Comparison of ENCODE assay signal across 1 cellular context in the genomic region with DNA sequence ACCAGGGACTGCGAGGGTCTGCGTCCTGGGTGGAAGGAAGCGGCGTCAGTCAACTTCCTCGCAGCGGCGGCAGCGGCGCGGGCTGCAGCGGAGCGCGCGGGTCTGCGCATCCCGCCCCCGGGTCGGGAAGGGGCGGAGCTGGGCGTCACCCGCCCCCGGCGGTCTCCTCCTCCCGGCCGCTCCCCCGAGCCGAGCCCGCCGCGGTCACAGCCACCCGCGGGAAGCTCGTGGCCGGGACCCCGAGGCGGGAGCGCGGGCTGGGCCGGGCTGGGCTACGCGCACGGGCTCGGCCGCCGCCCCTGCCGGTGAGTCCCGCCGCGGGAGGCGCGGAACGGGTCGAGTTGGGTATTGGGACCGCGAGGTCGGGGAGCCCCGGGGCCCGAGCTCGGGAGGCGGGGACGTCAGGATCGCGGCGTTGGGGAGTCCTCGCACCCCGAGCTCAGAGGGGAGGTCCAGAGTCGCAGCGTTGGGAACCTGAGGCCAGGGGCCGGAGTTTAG.
TF ChIP-seq lines count a peak whose summit lies in the region.

A gene with protein sequence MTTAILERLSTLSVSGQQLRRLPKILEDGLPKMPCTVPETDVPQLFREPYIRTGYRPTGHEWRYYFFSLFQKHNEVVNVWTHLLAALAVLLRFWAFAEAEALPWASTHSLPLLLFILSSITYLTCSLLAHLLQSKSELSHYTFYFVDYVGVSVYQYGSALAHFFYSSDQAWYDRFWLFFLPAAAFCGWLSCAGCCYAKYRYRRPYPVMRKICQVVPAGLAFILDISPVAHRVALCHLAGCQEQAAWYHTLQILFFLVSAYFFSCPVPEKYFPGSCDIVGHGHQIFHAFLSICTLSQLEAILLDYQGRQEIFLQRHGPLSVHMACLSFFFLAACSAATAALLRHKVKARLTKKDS (plus strand): TSS at position 207 of the 498 bp plus-strand sequence. CDS start 41,063 bp downstream, outside the sequence.

TF ChIP-seq in H1, 55 proteins besides CTCF, POLR2A, EP300 and RAD21 (continued from another document):
- TF ChIP-seq, protein P1, sequence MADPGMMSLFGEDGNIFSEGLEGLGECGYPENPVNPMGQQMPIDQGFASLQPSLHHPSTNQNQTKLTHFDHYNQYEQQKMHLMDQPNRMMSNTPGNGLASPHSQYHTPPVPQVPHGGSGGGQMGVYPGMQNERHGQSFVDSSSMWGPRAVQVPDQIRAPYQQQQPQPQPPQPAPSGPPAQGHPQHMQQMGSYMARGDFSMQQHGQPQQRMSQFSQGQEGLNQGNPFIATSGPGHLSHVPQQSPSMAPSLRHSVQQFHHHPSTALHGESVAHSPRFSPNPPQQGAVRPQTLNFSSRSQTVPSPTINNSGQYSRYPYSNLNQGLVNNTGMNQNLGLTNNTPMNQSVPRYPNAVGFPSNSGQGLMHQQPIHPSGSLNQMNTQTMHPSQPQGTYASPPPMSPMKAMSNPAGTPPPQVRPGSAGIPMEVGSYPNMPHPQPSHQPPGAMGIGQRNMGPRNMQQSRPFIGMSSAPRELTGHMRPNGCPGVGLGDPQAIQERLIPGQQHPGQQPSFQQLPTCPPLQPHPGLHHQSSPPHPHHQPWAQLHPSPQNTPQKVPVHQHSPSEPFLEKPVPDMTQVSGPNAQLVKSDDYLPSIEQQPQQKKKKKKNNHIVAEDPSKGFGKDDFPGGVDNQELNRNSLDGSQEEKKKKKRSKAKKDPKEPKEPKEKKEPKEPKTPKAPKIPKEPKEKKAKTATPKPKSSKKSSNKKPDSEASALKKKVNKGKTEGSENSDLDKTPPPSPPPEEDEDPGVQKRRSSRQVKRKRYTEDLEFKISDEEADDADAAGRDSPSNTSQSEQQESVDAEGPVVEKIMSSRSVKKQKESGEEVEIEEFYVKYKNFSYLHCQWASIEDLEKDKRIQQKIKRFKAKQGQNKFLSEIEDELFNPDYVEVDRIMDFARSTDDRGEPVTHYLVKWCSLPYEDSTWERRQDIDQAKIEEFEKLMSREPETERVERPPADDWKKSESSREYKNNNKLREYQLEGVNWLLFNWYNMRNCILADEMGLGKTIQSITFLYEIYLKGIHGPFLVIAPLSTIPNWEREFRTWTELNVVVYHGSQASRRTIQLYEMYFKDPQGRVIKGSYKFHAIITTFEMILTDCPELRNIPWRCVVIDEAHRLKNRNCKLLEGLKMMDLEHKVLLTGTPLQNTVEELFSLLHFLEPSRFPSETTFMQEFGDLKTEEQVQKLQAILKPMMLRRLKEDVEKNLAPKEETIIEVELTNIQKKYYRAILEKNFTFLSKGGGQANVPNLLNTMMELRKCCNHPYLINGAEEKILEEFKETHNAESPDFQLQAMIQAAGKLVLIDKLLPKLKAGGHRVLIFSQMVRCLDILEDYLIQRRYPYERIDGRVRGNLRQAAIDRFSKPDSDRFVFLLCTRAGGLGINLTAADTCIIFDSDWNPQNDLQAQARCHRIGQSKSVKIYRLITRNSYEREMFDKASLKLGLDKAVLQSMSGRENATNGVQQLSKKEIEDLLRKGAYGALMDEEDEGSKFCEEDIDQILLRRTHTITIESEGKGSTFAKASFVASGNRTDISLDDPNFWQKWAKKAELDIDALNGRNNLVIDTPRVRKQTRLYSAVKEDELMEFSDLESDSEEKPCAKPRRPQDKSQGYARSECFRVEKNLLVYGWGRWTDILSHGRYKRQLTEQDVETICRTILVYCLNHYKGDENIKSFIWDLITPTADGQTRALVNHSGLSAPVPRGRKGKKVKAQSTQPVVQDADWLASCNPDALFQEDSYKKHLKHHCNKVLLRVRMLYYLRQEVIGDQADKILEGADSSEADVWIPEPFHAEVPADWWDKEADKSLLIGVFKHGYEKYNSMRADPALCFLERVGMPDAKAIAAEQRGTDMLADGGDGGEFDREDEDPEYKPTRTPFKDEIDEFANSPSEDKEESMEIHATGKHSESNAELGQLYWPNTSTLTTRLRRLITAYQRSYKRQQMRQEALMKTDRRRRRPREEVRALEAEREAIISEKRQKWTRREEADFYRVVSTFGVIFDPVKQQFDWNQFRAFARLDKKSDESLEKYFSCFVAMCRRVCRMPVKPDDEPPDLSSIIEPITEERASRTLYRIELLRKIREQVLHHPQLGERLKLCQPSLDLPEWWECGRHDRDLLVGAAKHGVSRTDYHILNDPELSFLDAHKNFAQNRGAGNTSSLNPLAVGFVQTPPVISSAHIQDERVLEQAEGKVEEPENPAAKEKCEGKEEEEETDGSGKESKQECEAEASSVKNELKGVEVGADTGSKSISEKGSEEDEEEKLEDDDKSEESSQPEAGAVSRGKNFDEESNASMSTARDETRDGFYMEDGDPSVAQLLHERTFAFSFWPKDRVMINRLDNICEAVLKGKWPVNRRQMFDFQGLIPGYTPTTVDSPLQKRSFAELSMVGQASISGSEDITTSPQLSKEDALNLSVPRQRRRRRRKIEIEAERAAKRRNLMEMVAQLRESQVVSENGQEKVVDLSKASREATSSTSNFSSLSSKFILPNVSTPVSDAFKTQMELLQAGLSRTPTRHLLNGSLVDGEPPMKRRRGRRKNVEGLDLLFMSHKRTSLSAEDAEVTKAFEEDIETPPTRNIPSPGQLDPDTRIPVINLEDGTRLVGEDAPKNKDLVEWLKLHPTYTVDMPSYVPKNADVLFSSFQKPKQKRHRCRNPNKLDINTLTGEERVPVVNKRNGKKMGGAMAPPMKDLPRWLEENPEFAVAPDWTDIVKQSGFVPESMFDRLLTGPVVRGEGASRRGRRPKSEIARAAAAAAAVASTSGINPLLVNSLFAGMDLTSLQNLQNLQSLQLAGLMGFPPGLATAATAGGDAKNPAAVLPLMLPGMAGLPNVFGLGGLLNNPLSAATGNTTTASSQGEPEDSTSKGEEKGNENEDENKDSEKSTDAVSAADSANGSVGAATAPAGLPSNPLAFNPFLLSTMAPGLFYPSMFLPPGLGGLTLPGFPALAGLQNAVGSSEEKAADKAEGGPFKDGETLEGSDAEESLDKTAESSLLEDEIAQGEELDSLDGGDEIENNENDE (IDR thresholded peaks at IDR 0.05; ENCODE audit: insufficient replicate concordance, low read length) = no peak
- TF ChIP-seq NANOG (IDR thresholded peaks at IDR 0.05; ENCODE audit: insufficient read depth, low read depth, low read length, poor library complexity, severe bottlenecking) (no peak), TAF7 (optimal IDR thresholded peaks at IDR 0.05; ENCODE audit: borderline replicate concordance, low read depth, low read length) (no peak), PHF8 (conservative IDR thresholded peaks at IDR 0.05; ENCODE audit: low read depth, low read length) (peak; percentile 49; the same call in 1 of the 2 replicates), BRCA1 (IDR thresholded peaks at IDR 0.05; ENCODE audit: low read depth, low read length) (no peak), JUND (IDR thresholded peaks at IDR 0.05; ENCODE audit: low read length) (no peak), CREB1 (IDR thresholded peaks at IDR 0.05) (no peak), ZNF274 (IDR thresholded peaks at IDR 0.05; ENCODE audit: borderline replicate concordance, extremely low read depth, low read length) (no peak), MAFK (IDR thresholded peaks at IDR 0.05; ENCODE audit: low read depth, low read length) (no peak), CHD1 (IDR thresholded peaks at IDR 0.05; ENCODE audit: low read depth, low read length) (no peak), KDM4A (IDR thresholded peaks at IDR 0.05; ENCODE audit: low read depth, low read length, severe bottlenecking) (peak; percentile 89), EZH2 (IDR thresholded peaks at IDR 0.05; ENCODE audit: low read depth, low read length, severe bottlenecking) (no peak), SAP30 (IDR thresholded peaks at IDR 0.05; ENCODE audit: insufficient read depth, insufficient replicate concordance, low read length) (no peak), TBP (IDR thresholded peaks at IDR 0.05; ENCODE audit: low read depth, low read length) (no peak), EGR1 (IDR thresholded peaks at IDR 0.05; ENCODE audit: borderline replicate concordance, low read depth, low read length) (peak; percentile 55; the same call in 1 of the 2 replicates), SIRT6 (IDR thresholded peaks at IDR 0.05; ENCODE audit: low read length) (no peak), SP1 (IDR thresholded peaks at IDR 0.05; ENCODE audit: low read depth, low read length) (no peak), HDAC2 (IDR thresholded peaks at IDR 0.05; ENCODE audit: borderline replicate concordance in 1 of 2, low read depth in 2 of 2, low read length in 2 of 2) (no peak), SUZ12 (IDR thresholded peaks at IDR 0.05; ENCODE audit: low read length) (0 out of 2 replicates have a peak, but pooled peaks have one; percentile 5), KDM5A (IDR thresholded peaks at IDR 0.05; ENCODE audit: low read length) (no peak), BCL11A (IDR thresholded peaks at IDR 0.05; ENCODE audit: low read depth in 2 of 2, low read length in 2 of 2) (no peak), NRF1 (IDR thresholded peaks at IDR 0.05; ENCODE audit: low read depth, low read length) (peak; percentile 30; the same call in 1 of the 2 replicates)
- TF ChIP-seq, protein P2, sequence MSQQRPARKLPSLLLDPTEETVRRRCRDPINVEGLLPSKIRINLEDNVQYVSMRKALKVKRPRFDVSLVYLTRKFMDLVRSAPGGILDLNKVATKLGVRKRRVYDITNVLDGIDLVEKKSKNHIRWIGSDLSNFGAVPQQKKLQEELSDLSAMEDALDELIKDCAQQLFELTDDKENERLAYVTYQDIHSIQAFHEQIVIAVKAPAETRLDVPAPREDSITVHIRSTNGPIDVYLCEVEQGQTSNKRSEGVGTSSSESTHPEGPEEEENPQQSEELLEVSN (IDR thresholded peaks at IDR 0.05) = no peak
- TF ChIP-seq, protein P3, sequence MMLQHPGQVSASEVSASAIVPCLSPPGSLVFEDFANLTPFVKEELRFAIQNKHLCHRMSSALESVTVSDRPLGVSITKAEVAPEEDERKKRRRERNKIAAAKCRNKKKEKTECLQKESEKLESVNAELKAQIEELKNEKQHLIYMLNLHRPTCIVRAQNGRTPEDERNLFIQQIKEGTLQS (IDR thresholded peaks at IDR 0.05; ENCODE audit: insufficient read depth, low read depth, low read length) = no peak
